16 cellular contexts compared by ENCODE assay signal in genomic region chr10:11234857-11235640, GRCh38.
DNase-seq lines count a peak whose midpoint lies in the region; ATAC-seq and TF ChIP-seq lines count a peak whose summit lies in the region.
"Had no signal": no experiment of that assay in that cellular context is flagged by ENCODE, and none has a peak within 500 bp of the region (broad histone marks: within the 10 kb centered on the region; RNA-seq: fewer than 3 reads in every experiment).

No MANE protein-coding gene starts in this region.

- CTCF ChIA-PET in activated naive CD4-positive, alpha-beta T cell treated with anti-CD3 and anti-CD28 coated beads, Interleukin-2, amount 10 ng/mL, durations not matched to agents 7 days and 5 days (lab: Charles Lee): interaction anchor here (1.2 kb wide), 2 partner anchors 56 to 71 kb away, joined by 4 read pairs; no protein-coding TSS in a partner anchor

- peaks cover 87% of the 10 kb centered on the region for H3K4me1 Mint-ChIP-seq in activated naive CD4-positive, alpha-beta T cell treated with anti-CD3 and anti-CD28 coated beads, Interleukin-2, amount 10 ng/mL, durations not matched to agents 7 days and 5 days
- H3K4me1 Mint-ChIP-seq in activated T-helper 17 cell treated with anti-CD3 and anti-CD28 coated beads, Interleukin-2, amount 50 U/mL, for 72 hours: peaks cover 78% of the 10 kb centered on the region
- H3K4me1 Mint-ChIP-seq in immature natural killer cell: peaks cover 0 to 81% of the 10 kb centered on the region in 2 donors

- no peak for TF ChIP-seq CTCF in sigmoid colon (IDR thresholded peaks at IDR 0.05)

- H3K36me3 Mint-ChIP-seq in activated naive CD4-positive, alpha-beta T cell treated with anti-CD3 and anti-CD28 coated beads, Interleukin-2, amount 10 ng/mL, durations not matched to agents 7 days and 5 days: peaks cover 69% of the 10 kb centered on the region
- H3K36me3 Mint-ChIP-seq in activated T-helper 17 cell treated with anti-CD3 and anti-CD28 coated beads, Interleukin-2, amount 50 U/mL, for 72 hours (ENCODE audit: low read depth): peaks cover 12% of the 10 kb centered on the region
- peaks cover 17 to 31% (median 20%) of the 10 kb centered on the region in 3 donors for H3K36me3 Mint-ChIP-seq in immature natural killer cell

- no peaks in the 10 kb centered on the region for H3K9me3 ChIP-seq in sigmoid colon
- H3K9me3 ChIP-seq: ovary, Peyer's patch, spleen had no signal

- H3K27ac ChIP-seq in sigmoid colon: no peak overlapping the region
- H3K27ac ChIP-seq: ovary, Peyer's patch, spleen had no signal

- intact Hi-C loops in sigmoid colon (cut with DNase I): no loop called here

- no peak overlapping the region for H3K4me3 ChIP-seq in sigmoid colon
- H3K4me3 ChIP-seq: ovary, Peyer's patch, spleen had no signal

- H3K9me3 Mint-ChIP-seq in activated naive CD4-positive, alpha-beta T cell treated with anti-CD3 and anti-CD28 coated beads, Interleukin-2, amount 10 ng/mL, durations not matched to agents 7 days and 5 days: no peaks in the 10 kb centered on the region
- no peaks in the 10 kb centered on the region for H3K9me3 Mint-ChIP-seq in activated T-helper 17 cell treated with anti-CD3 and anti-CD28 coated beads, Interleukin-2, amount 50 U/mL, for 72 hours
- H3K9me3 Mint-ChIP-seq in immature natural killer cell: no peaks in the 10 kb centered on the region

- TF ChIP-seq POLR2A in sigmoid colon (IDR thresholded peaks at IDR 0.05): no peak

- H3K27ac Mint-ChIP-seq in activated naive CD4-positive, alpha-beta T cell treated with anti-CD3 and anti-CD28 coated beads, Interleukin-2, amount 10 ng/mL, durations not matched to agents 7 days and 5 days: peak overlapping the region; percentile 81
- peak overlapping the region; percentile 97 for H3K27ac Mint-ChIP-seq in activated T-helper 17 cell treated with anti-CD3 and anti-CD28 coated beads, Interleukin-2, amount 50 U/mL, for 72 hours
- H3K27ac Mint-ChIP-seq in immature natural killer cell: peak overlapping the region in 5 of 6 donors; percentile 94 to 98 (median 97)

- ATAC-seq in activated T-helper 17 cell treated with anti-CD3 and anti-CD28 coated beads, Interleukin-2, amount 50 U/mL, for 72 hours (replicated peaks): peak; percentile 31
- ATAC-seq in HG03378 (IDR thresholded peaks at IDR 0.05; ENCODE audit: unreplicated experiment): no peak

- DNase-seq in activated naive CD4-positive, alpha-beta T cell treated with anti-CD3 and anti-CD28 coated beads, Interleukin-2, amount 10 ng/mL, durations not matched to agents 7 days and 5 days: no peak
- DNase-seq in activated naive CD4-positive, alpha-beta T cell treated with anti-CD3 and anti-CD28 coated beads, Interleukin-2, amount 50 U/mL, for 16 hours: no peak
- no peak for DNase-seq in immature natural killer cell
- DNase-seq in NOMO-1 treated with dmso at 0.1 percent for 144 hours (lab: John Stamatoyannopoulos, UW; ENCODE audit: unreplicated experiment): no peak
- no peak for DNase-seq in sigmoid colon
- no peak for DNase-seq in retina
- DNase-seq: Karpas-422, kidney, NCI-H1694 treated with DMSO at 0.1 percent for 48 hours, NCI-H526, ovary, Peyer's patch, spleen, substantia nigra had no signal

- peaks cover 0 to 13% (median 3%) of the 10 kb centered on the region in 4 donors for H3K36me3 ChIP-seq in sigmoid colon
- H3K36me3 ChIP-seq: ovary had no signal

- no peaks in the 10 kb centered on the region for H3K4me1 ChIP-seq in sigmoid colon

- 74 to 83% methylated on average over 7 of the region's 7 CpGs for WGBS in sigmoid colon, 2 donors

- no peaks in the 10 kb centered on the region for H3K27me3 Mint-ChIP-seq in activated naive CD4-positive, alpha-beta T cell treated with anti-CD3 and anti-CD28 coated beads, Interleukin-2, amount 10 ng/mL, durations not matched to agents 7 days and 5 days
- H3K27me3 Mint-ChIP-seq in activated T-helper 17 cell treated with anti-CD3 and anti-CD28 coated beads, Interleukin-2, amount 50 U/mL, for 72 hours: no peaks in the 10 kb centered on the region
- peaks cover 4 to 20% (median 11%) of the 10 kb centered on the region in 3 donors for H3K27me3 Mint-ChIP-seq in immature natural killer cell (ENCODE audit: low read depth in 3 of 3)

- TF ChIP-seq EP300 in sigmoid colon (IDR thresholded peaks at IDR 0.05): no peak

- H3K4me3 Mint-ChIP-seq in activated naive CD4-positive, alpha-beta T cell treated with anti-CD3 and anti-CD28 coated beads, Interleukin-2, amount 10 ng/mL, durations not matched to agents 7 days and 5 days: no peak overlapping the region
- H3K4me3 Mint-ChIP-seq in activated T-helper 17 cell treated with anti-CD3 and anti-CD28 coated beads, Interleukin-2, amount 50 U/mL, for 72 hours: peak overlapping the region; percentile 93
- H3K4me3 Mint-ChIP-seq in immature natural killer cell: peak overlapping the region; percentile 7 to 46 (median 26)

- no peaks in the 10 kb centered on the region for H3K27me3 ChIP-seq in sigmoid colon
- H3K27me3 ChIP-seq: ovary, Peyer's patch, spleen had no signal
